8 cellular contexts compared by ENCODE assay signal in the genomic region with DNA sequence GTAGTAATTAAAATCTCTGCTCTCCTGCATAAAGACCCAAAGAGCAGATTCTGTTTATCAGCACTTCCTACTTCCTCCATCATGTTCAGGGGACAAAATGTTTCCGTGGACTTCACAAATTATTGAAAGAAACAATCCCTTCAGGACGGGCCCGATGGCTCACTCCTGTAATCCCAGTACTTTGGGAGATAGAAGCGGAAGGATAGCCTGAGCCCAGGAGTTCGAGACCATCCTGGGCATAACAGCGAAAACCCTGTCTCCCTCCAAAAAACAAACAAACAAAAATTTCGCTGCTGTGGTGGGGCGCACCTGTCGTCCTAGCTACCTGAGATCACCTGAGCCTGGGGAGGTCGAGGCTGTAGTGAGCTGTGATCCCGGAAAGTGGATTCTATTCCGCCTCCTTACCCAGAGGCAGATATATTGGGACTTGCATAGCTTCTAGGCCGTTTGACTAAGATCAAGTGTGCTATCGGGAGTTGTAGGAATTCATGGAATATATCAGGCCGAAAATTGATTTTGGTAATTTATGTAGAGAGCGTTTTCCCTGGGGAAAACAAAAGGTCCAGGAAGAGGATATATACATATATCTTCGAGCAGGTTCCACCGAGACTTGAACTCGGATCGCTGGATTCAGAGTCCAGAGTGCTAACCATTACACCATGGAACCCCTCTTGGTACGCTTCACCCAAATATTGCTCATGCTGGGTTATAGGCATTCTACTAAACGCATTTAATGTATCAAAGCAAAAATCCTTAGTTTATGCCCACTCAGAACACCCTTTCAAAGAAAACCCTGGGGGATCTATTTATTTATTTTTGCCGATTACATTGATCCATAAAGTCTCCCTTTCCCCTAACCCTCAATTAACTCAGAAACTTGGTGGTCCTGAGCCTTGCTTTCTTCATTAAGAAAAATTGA.
DNase-seq lines count a peak whose midpoint lies in the region; ATAC-seq and TF ChIP-seq lines count a peak whose summit lies in the region.

No MANE protein-coding gene starts in this region.

- H3K27ac ChIP-seq in MM.1S (ENCODE audit: low read length) = no peak overlapping the region

- peak; percentile 75 for DNase-seq in activated CD4-positive, alpha-beta T cell treated with anti-CD3 and anti-CD28 coated beads for 48 hours
- DNase-seq in activated CD4-positive, alpha-beta T cell treated with anti-CD3 and anti-CD28 coated beads, Interleukin-2, amount 50 U/mL, for 4 hours = no peak
- DNase-seq in NCI-H2227 treated with DMSO at 0.1 percent for 48 hours (lab: John Stamatoyannopoulos, UW) = peak; percentile 19
- DNase-seq in amniotic epithelial cell (ENCODE audit: low read depth) = peak; percentile 49
- DNase-seq in nephron progenitor cell = peak; percentile 72
- no peak for DNase-seq in MM.1S

- no peak for TF ChIP-seq CTCF in nephron progenitor cell (IDR thresholded peaks at IDR 0.05)
- TF ChIP-seq CTCF in MM.1S (IDR thresholded peaks at IDR 0.05; ENCODE audit: low read length) = no peak

- no peaks in the 10 kb centered on the region for H3F3A ChIP-seq in MM.1S (ENCODE audit: insufficient read depth, low read length)

- no peaks in the 10 kb centered on the region for H3K79me2 ChIP-seq in MM.1S (ENCODE audit: low read length)

- ATAC-seq in GM18868 (IDR thresholded peaks at IDR 0.05; ENCODE audit: unreplicated experiment) (no peak), HG02840 (IDR thresholded peaks at IDR 0.05; ENCODE audit: low FRiP score, unreplicated experiment) (no peak)

- H3K36me3 ChIP-seq in MM.1S (replicated peaks; ENCODE audit: insufficient read depth, low read length) = no peaks in the 10 kb centered on the region

- no peaks in the 10 kb centered on the region for H3K9me2 ChIP-seq in MM.1S (replicated peaks; ENCODE audit: insufficient read depth, low read length)

- H3K9me3 Mint-ChIP-seq in nephron progenitor cell = peaks cover 9% of the 10 kb centered on the region

- peaks cover 64% of the 10 kb centered on the region for H3K27me3 Mint-ChIP-seq in nephron progenitor cell (ENCODE audit: low read depth, poor library complexity)

- no peak overlapping the region for H3K27ac Mint-ChIP-seq in nephron progenitor cell

- no peak overlapping the region for H2AFZ ChIP-seq in MM.1S (ENCODE audit: low read length)

- no peaks in the 10 kb centered on the region for H3K27me3 ChIP-seq in MM.1S (replicated peaks; ENCODE audit: insufficient read depth, low read length)

- H3K4me1 ChIP-seq in MM.1S (ENCODE audit: low read length) = no peaks in the 10 kb centered on the region

- no peak overlapping the region for H3K9ac ChIP-seq in MM.1S (ENCODE audit: low read length)

- H3K4me3 ChIP-seq in MM.1S (ENCODE audit: low read length) = no peak overlapping the region

- peak overlapping the region; percentile 91 for H3K4me3 Mint-ChIP-seq in nephron progenitor cell

- peaks cover 16% of the 10 kb centered on the region for H3K4me1 Mint-ChIP-seq in nephron progenitor cell

- H3K4me2 ChIP-seq in MM.1S (ENCODE audit: low read depth, low read length) = no peak overlapping the region

- H3K9me3 ChIP-seq in MM.1S (replicated peaks; ENCODE audit: insufficient read depth, low read length) = no peaks in the 10 kb centered on the region

- no peaks in the 10 kb centered on the region for H4K20me1 ChIP-seq in MM.1S (ENCODE audit: insufficient read depth, low read length)

- peaks cover 6% of the 10 kb centered on the region for H3K36me3 Mint-ChIP-seq in nephron progenitor cell (ENCODE audit: low read depth)

Comparison
In these comparisons a context has a peak if more than half of its experiments do, and no peak if none do; other contexts are left out.
1. DNase-seq: peak in activated CD4-positive, alpha-beta T cell treated with anti-CD3 and anti-CD28 coated beads for 48 hours (single experiment), NCI-H2227 treated with DMSO at 0.1 percent for 48 hours (single experiment), amniotic epithelial cell (single experiment) and nephron progenitor cell (single experiment); none in activated CD4-positive, alpha-beta T cell treated with anti-CD3 and anti-CD28 coated beads, Interleukin-2, amount 50 U/mL, for 4 hours (0 of 2) and MM.1S (single experiment).